Comparison of ENCODE assay signal across 13 cellular contexts in the genomic region with DNA sequence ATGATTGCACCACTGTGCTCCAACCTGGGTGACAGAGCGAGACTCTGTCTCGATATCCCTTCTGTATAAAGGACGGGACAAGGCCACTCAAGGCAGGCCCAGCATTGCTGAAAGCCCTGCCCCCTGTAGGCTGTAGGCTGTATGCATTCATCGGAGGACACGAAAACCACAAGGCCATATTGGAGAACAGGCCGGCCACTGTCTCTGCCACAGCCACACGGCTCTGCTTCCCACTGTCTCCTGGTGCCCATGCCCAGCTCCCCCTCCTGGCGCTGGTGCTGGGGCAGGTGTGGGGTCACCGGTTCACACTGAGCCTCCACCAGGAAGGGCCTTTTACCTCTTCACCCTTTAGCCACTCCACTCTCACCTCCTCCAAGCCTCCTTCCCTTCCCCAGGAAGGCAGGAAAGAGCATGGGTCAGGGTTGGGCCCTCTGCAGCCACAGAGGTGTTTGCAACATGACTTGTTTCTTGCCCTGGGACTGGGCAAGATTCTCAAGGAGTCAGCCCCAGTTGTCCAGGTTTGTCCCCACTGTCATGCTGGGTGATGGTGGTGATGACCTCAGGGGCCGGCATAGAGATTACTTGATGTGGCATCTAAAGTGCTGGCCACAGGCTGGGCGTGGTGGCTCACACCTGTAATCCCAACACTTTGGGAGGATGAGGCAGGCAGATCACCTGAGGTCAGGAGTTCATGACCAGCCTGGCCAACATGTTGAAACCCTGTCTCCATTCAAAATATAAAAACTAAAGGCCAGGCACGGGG. TPM values are rescaled to one million over a fixed set of nuclear protein-coding genes. Genes with fewer than 3 reads are reported as not detected.
DNase-seq lines count a peak whose midpoint lies in the region; ATAC-seq, FAIRE-seq and TF ChIP-seq lines count a peak whose summit lies in the region.
"Had no signal": no experiment of that assay in that cellular context is flagged by ENCODE, and none has a peak within 500 bp of the region (broad histone marks: within the 10 kb centered on the region; RNA-seq: fewer than 3 reads in every experiment).

No MANE protein-coding gene starts in this region.

- H3F3A ChIP-seq in PC-3 (ENCODE audit: low read length, unreplicated experiment), result no peaks in the 10 kb centered on the region

- intact Hi-C loops in PC-3 (cut with micrococcal nuclease) (no loop called here), mammary epithelial cell (cut with micrococcal nuclease) (no loop called here)

- H3K27ac ChIP-seq in PC-3 (ENCODE audit: low read length) (no peak overlapping the region), mammary epithelial cell (ENCODE audit: insufficient read depth, low read depth, low read length) (no peak overlapping the region)

- H3K79me2 ChIP-seq in PC-3 (ENCODE audit: low read length) (peaks cover 8% of the 10 kb centered on the region), mammary epithelial cell (ENCODE audit: insufficient read depth, low read length) (no peaks in the 10 kb centered on the region)

- DNase-seq in BE2C (no peak), GM12891 (ENCODE audit: insufficient read length, low spot score) (no peak), PC-3 (peak; percentile 4), fibroblast of villous mesenchyme (ENCODE audit: low read depth) (no peak), mammary epithelial cell (no peak), NCI-H2029 treated with DMSO at 0.1 percent for 48 hours (lab: John Stamatoyannopoulos, UW) (no peak), NCI-H1048 (lab: John Stamatoyannopoulos, UW) (no peak)
- DNase-seq: activated gamma-delta T cell, GOT3, mucosa of descending colon, NCI-H187 had no signal

- no TSS peak for BruUV-seq in PC-3 (replicated peaks; lab: Mats Ljungman, UMichigan)
- BruUV-seq in mammary epithelial cell (replicated peaks; lab: Mats Ljungman, UMichigan), result no TSS peak

- in situ Hi-C loops in mammary epithelial cell (cut with MboI; ENCODE audit: low sequenced_read_pairs in 2 of 2), result no loop called here

- no peaks in the 10 kb centered on the region for H4K20me1 ChIP-seq in PC-3 (ENCODE audit: low read length)
- H4K20me1 ChIP-seq in mammary epithelial cell (ENCODE audit: insufficient read depth, low read length), result no peaks in the 10 kb centered on the region

- dilution Hi-C loops in mammary epithelial cell (cut with HindIII; ENCODE audit: low sequenced_read_pairs), result no loop called here

- H3K36me3 ChIP-seq in BE2C (peaks cover 4% of the 10 kb centered on the region), PC-3 (ENCODE audit: low read depth, low read length) (no peaks in the 10 kb centered on the region), mammary epithelial cell (ENCODE audit: insufficient read depth, low read length) (no peaks in the 10 kb centered on the region)

- H3K9me3 ChIP-seq in BE2C (no peaks in the 10 kb centered on the region), PC-3 (ENCODE audit: low read length) (no peaks in the 10 kb centered on the region), mammary epithelial cell (replicated peaks; ENCODE audit: insufficient read depth, low read length) (no peaks in the 10 kb centered on the region)
- H3K9me3 ChIP-seq: mucosa of descending colon had no signal

- H3K9me2 ChIP-seq in PC-3 (replicated peaks; ENCODE audit: low read length), result no peaks in the 10 kb centered on the region

- FAIRE-seq in GM12891 (lab: Jason Lieb, UNC), result peak; percentile 71

- no peak overlapping the region for H3K9ac ChIP-seq in PC-3 (ENCODE audit: low read length)
- no peak overlapping the region for H3K9ac ChIP-seq in mammary epithelial cell (ENCODE audit: insufficient read depth, low read length)

- H3K27me3 ChIP-seq in BE2C (no peaks in the 10 kb centered on the region), PC-3 (ENCODE audit: low read length) (no peaks in the 10 kb centered on the region), mammary epithelial cell (ENCODE audit: insufficient read depth, low read length) (no peaks in the 10 kb centered on the region)

- no peak for TF ChIP-seq POLR2A in GM12891 (IDR thresholded peaks at IDR 0.05; ENCODE audit: low read depth, low read length)

- peaks cover 25% of the 10 kb centered on the region for H3K4me1 ChIP-seq in BE2C
- H3K4me1 ChIP-seq in PC-3 (ENCODE audit: insufficient read depth, low read length), result peaks cover 12% of the 10 kb centered on the region; the same call in 1 of the 2 replicates
- H3K4me1 ChIP-seq in mammary epithelial cell (ENCODE audit: insufficient read depth, low read length), result peaks cover 18% of the 10 kb centered on the region

- H3K4me3 ChIP-seq in BE2C (ENCODE audit: low read depth, low read length), result no peak overlapping the region
- no peak overlapping the region for H3K4me3 ChIP-seq in PC-3 (ENCODE audit: low read length)
- H3K4me3 ChIP-seq in fibroblast of villous mesenchyme (ENCODE audit: low read depth, low read length), result no peak overlapping the region
- H3K4me3 ChIP-seq in mammary epithelial cell (replicated peaks in 1 of 3; ENCODE audit: insufficient read depth in 1 of 3, low read depth in 2 of 3, low read length in 3 of 3), result no peak overlapping the region
- H3K4me3 ChIP-seq: mucosa of descending colon had no signal

- H3K4me2 ChIP-seq in PC-3 (ENCODE audit: low read length) (no peak overlapping the region), mammary epithelial cell (ENCODE audit: insufficient read depth, low read depth, low read length) (no peak overlapping the region)

- H2AFZ ChIP-seq in PC-3 (ENCODE audit: low read length) (no peak overlapping the region), mammary epithelial cell (ENCODE audit: low read depth, low read length) (no peak overlapping the region)

- CTCF ChIA-PET in PC-3 (lab: Charles Lee), result no interaction called here
- CTCF ChIA-PET in mammary epithelial cell (lab: Charles Lee; ENCODE audit: low non-redundant PET), result no interaction called here

- TF ChIP-seq CTCF in BE2C (IDR thresholded peaks at IDR 0.05; ENCODE audit: low read depth, low read length) (peak; percentile 40), PC-3 (conservative IDR thresholded peaks at IDR 0.05; ENCODE audit: low read depth, low read length) (no peak; the same call in 1 of the 2 replicates), fibroblast of villous mesenchyme (IDR thresholded peaks at IDR 0.05; ENCODE audit: insufficient read depth, low read depth, low read length) (peak; percentile 26), mammary epithelial cell (conservative IDR thresholded peaks at IDR 0.05 in 1 of 2, IDR thresholded peaks at IDR 0.05 in 1 of 2; ENCODE audit: extremely low read depth in 1 of 2, insufficient read depth in 1 of 2, low read depth in 1 of 2, low read length in 2 of 2) (peak in 1 of 2 donors; percentile 24)

- ATAC-seq in PC-3 (no peak), GM18519 (IDR thresholded peaks at IDR 0.05; ENCODE audit: low FRiP score, unreplicated experiment) (no peak)
- ATAC-seq: activated CD4-positive, CD25-positive, alpha-beta regulatory T cell treated with anti-CD3 and anti-CD28 coated beads, Interleukin-2, amount 50 U/mL, for 24 hours; mucosa of descending colon had no signal

- POLR2A ChIA-PET in PC-3 (lab: Charles Lee; ENCODE audit: unreplicated experiment), result no interaction called here

- WGBS in mammary epithelial cell (ENCODE audit: low coverage, missing lambda C conversion rate), result 89% methylated on average over 11 of the region's 12 CpGs

TF ChIP-seq in GM12891, 5 proteins besides CTCF, POLR2A, EP300 and RAD21:
- TF ChIP-seq POU2F2 (IDR thresholded peaks at IDR 0.05; ENCODE audit: low read depth, low read length) (no peak), SPI1 (IDR thresholded peaks at IDR 0.05; ENCODE audit: low read depth, low read length) (no peak), POLR2AphosphoS5 (IDR thresholded peaks at IDR 0.05; ENCODE audit: low read depth, low read length) (no peak)

RNA-seq across cellular contexts. Expression of gene NTN3, which starts 5.3 kb away (rescaled TPM):
- 4.2 TPM for polyA plus RNA-seq in BE2C (2012; ENCODE audit: insufficient read depth, insufficient read length, low read depth)
- not detected for polyA plus RNA-seq in GM12891 (2012; ENCODE audit: low read depth, missing spikeins)
- total RNA-seq in PC-3 (2014; rRNA removed) (not detected in 2 replicates), fibroblast of villous mesenchyme (0.43 and 0.64 TPM in 2 replicates), mammary epithelial cell (under 1 TPM in 1 of 2 donors, not detected in 1; under 0.01 TPM)
- not detected for polyA plus RNA-seq in mammary epithelial cell
- polyA minus RNA-seq in mammary epithelial cell, result not detected

RNA-seq across cellular contexts. Expression of gene TEDC2, which starts 5.9 kb away (rescaled TPM):
- polyA plus RNA-seq in BE2C (2012; ENCODE audit: insufficient read depth, insufficient read length, low read depth), result 13.3 TPM
- 10.8 TPM for polyA plus RNA-seq in GM12891 (2012; ENCODE audit: low read depth, missing spikeins)
- total RNA-seq in PC-3 (2014; rRNA removed) (35.5 and 44.9 TPM in 2 replicates), fibroblast of villous mesenchyme (6.9 and 8.4 TPM in 2 replicates), mammary epithelial cell (1 to 10 TPM; 1.8 to 7.2 TPM)
- polyA plus RNA-seq in mammary epithelial cell, result 6.5 TPM
- polyA minus RNA-seq in mammary epithelial cell, result 8.1 TPM

RNA-seq across cellular contexts. Expression of gene TBC1D24, which starts 9.1 kb away (rescaled TPM):
- 27.6 TPM for polyA plus RNA-seq in BE2C (2012; ENCODE audit: insufficient read depth, insufficient read length, low read depth)
- polyA plus RNA-seq in GM12891 (2012; ENCODE audit: low read depth, missing spikeins), result 1.1 TPM
- total RNA-seq in PC-3 (2014; rRNA removed), result 11.3 and 15.2 TPM in 2 replicates
- total RNA-seq in fibroblast of villous mesenchyme, result 15.5 and 19.4 TPM in 2 replicates
- 10 to 100 TPM; 11.4 to 12.3 TPM for total RNA-seq in mammary epithelial cell
- 5.6 TPM for polyA plus RNA-seq in mammary epithelial cell
- polyA minus RNA-seq in mammary epithelial cell, result 8.3 TPM

RNA-seq across cellular contexts. Expression of gene CCNF, which starts 36.6 kb away (rescaled TPM):
- polyA plus RNA-seq in BE2C (2012; ENCODE audit: insufficient read depth, insufficient read length, low read depth), result 18.6 TPM
- 9.7 TPM for polyA plus RNA-seq in GM12891 (2012; ENCODE audit: low read depth, missing spikeins)
- total RNA-seq in PC-3 (2014; rRNA removed) (26.8 and 31.4 TPM in 2 replicates), fibroblast of villous mesenchyme (17.7 and 26.8 TPM in 2 replicates), mammary epithelial cell (10 to 100 TPM in 1 of 2 donors, 1 to 10 TPM in 1; 5.7 to 22.7 TPM)
- polyA plus RNA-seq in mammary epithelial cell, result 21.4 TPM
- polyA minus RNA-seq in mammary epithelial cell, result 76.4 TPM

RNA-seq across cellular contexts. Expression of gene ATP6V0C, which starts 47.9 kb away (rescaled TPM):
- 645 TPM for polyA plus RNA-seq in BE2C (2012; ENCODE audit: insufficient read depth, insufficient read length, low read depth)
- 103 TPM for polyA plus RNA-seq in GM12891 (2012; ENCODE audit: low read depth, missing spikeins)
- total RNA-seq in PC-3 (2014; rRNA removed) (67.4 and 80.2 TPM in 2 replicates), fibroblast of villous mesenchyme (20.0 and 23.3 TPM in 2 replicates), mammary epithelial cell (100 to 1,000 TPM in 1 of 2 donors, 10 to 100 TPM in 1; 41.5 to 250 TPM)
- polyA plus RNA-seq in mammary epithelial cell, result 95.2 TPM
- 81.4 TPM for polyA minus RNA-seq in mammary epithelial cell
